9 cellular contexts compared by ENCODE assay signal in the genomic region with DNA sequence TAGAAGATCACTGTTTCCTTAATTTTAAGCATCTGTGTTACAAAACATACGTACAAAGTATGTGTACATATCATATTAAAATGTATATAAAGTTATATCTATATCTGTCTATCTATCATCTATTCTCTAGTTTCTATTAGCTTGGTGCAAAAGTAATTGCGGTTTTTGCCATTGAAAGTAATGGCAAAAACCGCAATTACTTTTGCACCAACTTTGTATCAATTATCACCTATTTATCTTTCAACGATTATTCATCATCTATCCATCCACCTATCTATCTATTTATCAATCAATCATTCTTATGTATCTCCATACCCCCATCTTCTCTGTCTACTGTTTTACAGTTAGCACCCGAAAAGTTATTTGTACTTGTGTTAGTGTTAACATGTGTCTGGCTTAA.
"Had no signal": no experiment of that assay in that cellular context is flagged by ENCODE, and none has a peak within 500 bp of the region (broad histone marks: within the 10 kb centered on the region; RNA-seq: fewer than 3 reads in every experiment).

No MANE protein-coding gene starts in this region.

- H3K9ac ChIP-seq: KMS-11 had no signal

- ATAC-seq: GM23338 had no signal

- H2AFZ ChIP-seq: GM23338 had no signal

- DNase-seq: H9, HFFc6, IMR-90, KBM-7 had no signal

- H3K4me3 ChIP-seq: GM23338 had no signal

- H3K4me2 ChIP-seq: GM23338, KMS-11 had no signal

- FAIRE-seq: H1, H54 had no signal

- H3K27ac ChIP-seq: HL-60, KMS-11 had no signal
